9 cellular contexts compared by ENCODE assay signal in the genomic region with DNA sequence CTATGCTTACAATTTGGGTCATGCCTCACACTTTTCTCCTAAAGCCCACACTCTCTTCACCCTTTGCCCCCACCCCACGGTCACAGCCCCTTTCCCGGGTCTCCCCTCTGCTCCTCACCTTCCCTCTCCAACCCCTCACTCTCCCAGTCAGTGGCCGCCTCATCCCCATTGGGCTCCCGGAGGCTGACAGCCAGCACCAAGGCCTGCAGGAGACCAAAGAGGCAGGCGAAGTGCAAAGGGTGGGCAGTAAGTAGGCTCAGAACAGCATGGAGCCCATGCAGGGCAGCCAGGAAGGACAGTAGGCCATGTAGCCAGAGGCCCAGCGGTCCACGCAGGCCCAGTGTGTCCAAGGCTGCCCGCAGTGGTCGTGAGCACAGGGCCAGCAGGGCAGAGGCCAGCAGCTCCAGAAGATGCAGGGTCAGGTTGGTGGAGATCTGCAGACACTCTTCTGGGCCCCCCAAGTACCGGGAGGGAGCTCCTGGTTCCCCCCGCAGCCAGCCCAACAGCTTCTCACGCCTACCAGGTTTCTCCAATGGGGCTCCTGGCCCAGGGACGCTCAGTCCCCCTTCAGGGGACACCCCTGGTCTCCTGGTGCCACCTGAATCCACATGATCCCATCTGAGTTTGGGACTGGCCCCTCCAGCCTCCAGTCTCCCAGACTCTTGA. TPM values are rescaled to one million over a fixed set of nuclear protein-coding genes. Genes with fewer than 3 reads are reported as not detected.
A peak's percentile ranks its signal among the peaks of the same experiment; 100 is the strongest.
DNase-seq lines count a peak whose midpoint lies in the region; ATAC-seq and TF ChIP-seq lines count a peak whose summit lies in the region.
"Had no signal": no experiment of that assay in that cellular context is flagged by ENCODE, and none has a peak within 500 bp of the region (broad histone marks: within the 10 kb centered on the region; RNA-seq: fewer than 3 reads in every experiment).

No MANE protein-coding gene starts in this region.

- DNase-seq in RWPE2 (ENCODE audit: low spot score) (no peak), esophagus squamous epithelium (lab: John Stamatoyannopoulos, UW) (no peak), prostate gland (ENCODE audit: low spot score) (no peak), midbrain (lab: John Stamatoyannopoulos, UW) (no peak), kidney tubule cell (ENCODE audit: low spot score) (no peak)
- DNase-seq: NCI-H510A had no signal

- TF ChIP-seq CTCF in RWPE2 (IDR thresholded peaks at IDR 0.05; ENCODE audit: poor library complexity, severe bottlenecking), result no peak
- no peak for TF ChIP-seq CTCF in esophagus squamous epithelium (IDR thresholded peaks at IDR 0.05)
- no peak for TF ChIP-seq CTCF in prostate gland (IDR thresholded peaks at IDR 0.05)

- WGBS in esophagus squamous epithelium, 2 donors, result 50 to 69% methylated on average over 4 to 6 of the region's 13 CpGs
- 81% methylated on average over 13 of the region's 13 CpGs for WGBS in prostate gland

- no peak for ATAC-seq in RWPE2 (ENCODE audit: low read depth)
- no peak for ATAC-seq in GM21515 (IDR thresholded peaks at IDR 0.05; ENCODE audit: unreplicated experiment)
- ATAC-seq in GM19035 (IDR thresholded peaks at IDR 0.05; ENCODE audit: unreplicated experiment), result no peak

- H3K4me3 ChIP-seq in RWPE2 (ENCODE audit: severe bottlenecking) (peak overlapping the region; percentile 50), esophagus squamous epithelium (peak overlapping the region; percentile 52 to 78 (median 70)), prostate gland (peak overlapping the region; percentile 57 to 58)

- H3K27me3 ChIP-seq in RWPE2 (ENCODE audit: insufficient read depth, poor library complexity, severe bottlenecking) (no peaks in the 10 kb centered on the region), esophagus squamous epithelium (no peaks in the 10 kb centered on the region), prostate gland (replicated peaks; ENCODE audit: insufficient read depth) (no peaks in the 10 kb centered on the region)

- H3K36me3 ChIP-seq in ES-I3 (ENCODE audit: insufficient read depth, low read length), result no peaks in the 10 kb centered on the region
- H3K36me3 ChIP-seq in RWPE2 (ENCODE audit: low read depth), result peaks cover 11% of the 10 kb centered on the region
- peaks cover 4 to 67% (median 13%) of the 10 kb centered on the region in 3 donors for H3K36me3 ChIP-seq in esophagus squamous epithelium
- no peaks in the 10 kb centered on the region for H3K36me3 ChIP-seq in prostate gland

- intact Hi-C loops in esophagus squamous epithelium (cut with DNase I) (no loop called here), prostate gland (cut with DNase I) (no loop called here)

- no peak for TF ChIP-seq POLR2A in esophagus squamous epithelium (IDR thresholded peaks at IDR 0.05)
- TF ChIP-seq POLR2A in prostate gland (IDR thresholded peaks at IDR 0.05), result no peak

- H3K9me3 ChIP-seq in ES-I3 (ENCODE audit: control insufficient read depth, insufficient read depth, low read length) (no peaks in the 10 kb centered on the region), RWPE2 (ENCODE audit: severe bottlenecking) (no peaks in the 10 kb centered on the region), esophagus squamous epithelium (no peaks in the 10 kb centered on the region), prostate gland (no peaks in the 10 kb centered on the region)

- H3K9ac ChIP-seq in ES-I3 (ENCODE audit: low read depth, low read length), result peak overlapping the region; percentile 75; the same call in 1 of the 2 replicates

- H3K27ac ChIP-seq in RWPE2 (ENCODE audit: poor library complexity, severe bottlenecking), result peak overlapping the region; percentile 68
- H3K27ac ChIP-seq in esophagus squamous epithelium, result peak overlapping the region; percentile 90 to 95 (median 92)
- H3K27ac ChIP-seq in prostate gland, result peak overlapping the region in 1 of 2 donors; percentile 76

- no peaks in the 10 kb centered on the region; the same call in 1 of the 2 replicates for H3K4me1 ChIP-seq in ES-I3 (ENCODE audit: insufficient read depth, low read length)
- peaks cover 10% of the 10 kb centered on the region for H3K4me1 ChIP-seq in RWPE2 (ENCODE audit: insufficient read depth, poor library complexity, severe bottlenecking)
- H3K4me1 ChIP-seq in esophagus squamous epithelium, result peaks cover 28 to 68% (median 34%) of the 10 kb centered on the region in 3 donors
- H3K4me1 ChIP-seq in prostate gland (replicated peaks), result peaks cover 24% of the 10 kb centered on the region

RNA-seq across cellular contexts. Expression of a gene that starts 1.5 kb away (rescaled TPM):
- total RNA-seq in esophagus squamous epithelium, result 10 to 100 TPM; 28.8 to 34.4 (median 31.7) TPM
- total RNA-seq in prostate gland, result 10 to 100 TPM; 25.5 to 30.1 TPM

RNA-seq across cellular contexts. Expression of a gene that starts 3.4 kb away (rescaled TPM):
- total RNA-seq in esophagus squamous epithelium, result 1 to 10 TPM in 2 of 4 donors, under 1 TPM in 2; 0.67 to 2.1 (median 1.1) TPM
- 1 to 10 TPM; 1.6 to 6.8 TPM for total RNA-seq in prostate gland

RNA-seq across cellular contexts. Expression of a gene that starts 5.7 kb away (rescaled TPM):
- total RNA-seq in esophagus squamous epithelium (10 to 100 TPM in 2 of 4 donors, 1 to 10 TPM in 2; 6.9 to 16.0 (median 10.9) TPM), prostate gland (10 to 100 TPM; 19.7 to 28.1 TPM)

RNA-seq across cellular contexts. Expression of a gene that starts 6.7 kb away (rescaled TPM):
- total RNA-seq in esophagus squamous epithelium (100 to 1,000 TPM; 129 to 217 (median 163) TPM), prostate gland (100 to 1,000 TPM; 261 to 537 TPM)

RNA-seq across cellular contexts. Expression of a gene that starts 6.8 kb away (rescaled TPM):
- total RNA-seq in esophagus squamous epithelium (100 to 1,000 TPM; 155 to 204 (median 186) TPM), prostate gland (100 to 1,000 TPM; 214 to 285 TPM)
